In the genomic region with DNA sequence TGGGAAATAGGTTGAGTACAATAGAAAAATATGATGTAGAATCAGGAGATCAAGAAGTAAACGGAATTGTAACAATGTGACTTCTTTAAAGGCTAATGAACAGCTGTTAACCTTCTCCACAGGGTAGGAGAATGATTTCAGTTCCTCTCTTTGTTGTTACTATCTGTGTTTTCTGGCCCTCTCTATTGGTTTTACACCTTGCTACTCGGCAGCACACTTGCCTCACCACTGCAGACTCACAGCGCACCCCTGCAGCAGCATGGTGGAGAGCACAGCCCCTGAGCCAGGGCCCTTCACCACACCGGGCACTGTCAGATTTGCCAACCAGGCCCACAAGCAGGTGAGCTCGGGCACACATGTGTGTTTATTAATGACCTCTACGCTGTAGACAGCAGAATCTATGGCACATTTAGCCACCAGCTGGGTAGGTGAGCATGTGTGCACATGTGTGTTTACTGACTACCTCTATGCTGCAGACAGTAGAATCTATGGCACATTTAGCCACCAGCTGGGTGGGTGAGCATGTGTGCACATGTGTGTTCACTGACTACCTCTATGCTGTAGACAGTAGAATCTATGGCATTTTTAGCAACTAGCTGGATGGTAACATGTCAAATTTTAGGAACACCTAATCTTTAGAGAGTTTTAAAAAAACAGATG, we compare ENCODE assay signal across 15 cellular contexts. TPM values are rescaled to one million over a fixed set of nuclear protein-coding genes. Genes with fewer than 3 reads are reported as not detected.
A peak's percentile ranks its signal among the peaks of the same experiment; 100 is the strongest.
DNase-seq lines count a peak whose midpoint lies in the region; ATAC-seq and TF ChIP-seq lines count a peak whose summit lies in the region.
"Had no signal": no experiment of that assay in that cellular context is flagged by ENCODE, and none has a peak within 500 bp of the region (broad histone marks: within the 10 kb centered on the region; RNA-seq: fewer than 3 reads in every experiment).

No MANE protein-coding gene starts in this region.

- no peaks in the 10 kb centered on the region for H3K9me3 Mint-ChIP-seq in T-helper 2 cell treated with Interferon-gamma antibody and Interleukin-4, amounts not matched to agents 5 μg/mL and 100 μg/mL, for 36 hours
- H3K9me3 Mint-ChIP-seq in stimulated activated memory B cell treated with anti-CD40 and anti-IgM and Interleukin-4, amounts not matched to agents 10 μg/mL and 1 μg/mL and 100 μg/mL, for 72 hours: no peaks in the 10 kb centered on the region

- no peaks in the 10 kb centered on the region for H3K27me3 Mint-ChIP-seq in T-helper 2 cell treated with Interferon-gamma antibody and Interleukin-4, amounts not matched to agents 5 μg/mL and 100 μg/mL, for 36 hours (ENCODE audit: low read depth)
- H3K27me3 Mint-ChIP-seq in stimulated activated memory B cell treated with anti-CD40 and anti-IgM and Interleukin-4, amounts not matched to agents 10 μg/mL and 1 μg/mL and 100 μg/mL, for 72 hours: no peaks in the 10 kb centered on the region

- no peak for TF ChIP-seq CTCF in esophagus squamous epithelium (IDR thresholded peaks at IDR 0.05)

- no peak overlapping the region for H3K27ac Mint-ChIP-seq in T-helper 2 cell treated with Interferon-gamma antibody and Interleukin-4, amounts not matched to agents 5 μg/mL and 100 μg/mL, for 36 hours
- peak overlapping the region; percentile 68 for H3K27ac Mint-ChIP-seq in stimulated activated memory B cell treated with anti-CD40 and anti-IgM and Interleukin-4, amounts not matched to agents 10 μg/mL and 1 μg/mL and 100 μg/mL, for 72 hours

- H3K36me3 ChIP-seq in esophagus squamous epithelium: peaks cover 0 to 87% (median 13%) of the 10 kb centered on the region in 3 donors
- H3K36me3 ChIP-seq: colonic mucosa had no signal

- 87 to 90% methylated on average over 5 to 6 of the region's 6 CpGs for WGBS in esophagus squamous epithelium, 2 donors

- H3K27ac ChIP-seq in esophagus squamous epithelium: no peak overlapping the region
- H3K27ac ChIP-seq: colonic mucosa, gastrocnemius medialis had no signal

- H3K9me3 ChIP-seq in esophagus squamous epithelium: no peaks in the 10 kb centered on the region
- H3K9me3 ChIP-seq: colonic mucosa, gastrocnemius medialis had no signal

- no peak for TF ChIP-seq POLR2A in esophagus squamous epithelium (IDR thresholded peaks at IDR 0.05)

- H3K4me3 ChIP-seq in esophagus squamous epithelium: no peak overlapping the region
- H3K4me3 ChIP-seq: colonic mucosa, gastrocnemius medialis had no signal

- DNase-seq in T-helper 2 cell treated with Interferon-gamma antibody and Interleukin-4, amounts not matched to agents 5 μg/mL and 100 μg/mL, for 36 hours (ENCODE audit: low spot score): peak; percentile 2
- DNase-seq in T-helper 2 cell (no peak), NCI-H1694 treated with DMSO at 0.1 percent for 48 hours (lab: John Stamatoyannopoulos, UW) (no peak), esophagus squamous epithelium (lab: John Stamatoyannopoulos, UW) (no peak), pons (ENCODE audit: low spot score) (no peak)
- DNase-seq: activated CD4-positive, alpha-beta T cell treated with anti-CD3 and anti-CD28 coated beads, Interleukin-2, amount 50 U/mL, for 48 hours; activated naive CD4-positive, alpha-beta T cell treated with anti-CD3 and anti-CD28 coated beads, Interleukin-2, amount 50 U/mL, for 16 hours; colonic mucosa; DMS153; gastrocnemius medialis; NCI-H82; stimulated activated naive CD4-positive, alpha-beta T cell had no signal

- H3K4me1 ChIP-seq in esophagus squamous epithelium: peaks cover 0 to 6% (median 0%) of the 10 kb centered on the region in 3 donors

- H3K36me3 Mint-ChIP-seq in T-helper 2 cell treated with Interferon-gamma antibody and Interleukin-4, amounts not matched to agents 5 μg/mL and 100 μg/mL, for 36 hours (ENCODE audit: low read depth): peaks cover 43% of the 10 kb centered on the region
- H3K36me3 Mint-ChIP-seq in stimulated activated memory B cell treated with anti-CD40 and anti-IgM and Interleukin-4, amounts not matched to agents 10 μg/mL and 1 μg/mL and 100 μg/mL, for 72 hours: peaks cover 48% of the 10 kb centered on the region

- peaks cover 5% of the 10 kb centered on the region for H3K4me1 Mint-ChIP-seq in T-helper 2 cell treated with Interferon-gamma antibody and Interleukin-4, amounts not matched to agents 5 μg/mL and 100 μg/mL, for 36 hours (ENCODE audit: low read depth)
- H3K4me1 Mint-ChIP-seq in stimulated activated memory B cell treated with anti-CD40 and anti-IgM and Interleukin-4, amounts not matched to agents 10 μg/mL and 1 μg/mL and 100 μg/mL, for 72 hours: peaks cover 25% of the 10 kb centered on the region

- ATAC-seq in HG02571 (IDR thresholded peaks at IDR 0.05; ENCODE audit: unreplicated experiment): peak; percentile 83
- ATAC-seq in HG03439 (IDR thresholded peaks at IDR 0.05; ENCODE audit: unreplicated experiment): peak; percentile 68
- peak; percentile 87 for ATAC-seq in stimulated activated memory B cell treated with anti-CD40 and anti-IgM and Interleukin-4, amounts not matched to agents 10 μg/mL and 1 μg/mL and 100 μg/mL, for 72 hours
- ATAC-seq: gastrocnemius medialis had no signal

- H3K4me3 Mint-ChIP-seq in T-helper 2 cell treated with Interferon-gamma antibody and Interleukin-4, amounts not matched to agents 5 μg/mL and 100 μg/mL, for 36 hours: no peak overlapping the region
- H3K4me3 Mint-ChIP-seq in stimulated activated memory B cell treated with anti-CD40 and anti-IgM and Interleukin-4, amounts not matched to agents 10 μg/mL and 1 μg/mL and 100 μg/mL, for 72 hours: no peak overlapping the region

- no peaks in the 10 kb centered on the region for H3K27me3 ChIP-seq in esophagus squamous epithelium
- H3K27me3 ChIP-seq: colonic mucosa, gastrocnemius medialis had no signal

- intact Hi-C loops in esophagus squamous epithelium (cut with DNase I): no loop called here

RNA-seq across cellular contexts. Expression of a gene that starts 16.8 kb away (rescaled TPM):
- total RNA-seq in esophagus squamous epithelium: 10 to 100 TPM; 34.8 to 45.3 (median 37.1) TPM

RNA-seq across cellular contexts. Expression of a gene that starts 17.3 kb away (rescaled TPM):
- total RNA-seq in esophagus squamous epithelium: not detected
- total RNA-seq: colonic mucosa, gastrocnemius medialis had no signal

RNA-seq across cellular contexts. Expression of a gene that starts 57.2 kb away (rescaled TPM):
- 10 to 100 TPM; 43.1 to 64.3 (median 59.5) TPM for total RNA-seq in esophagus squamous epithelium
